24 cellular contexts compared by ENCODE assay signal in the genomic region with DNA sequence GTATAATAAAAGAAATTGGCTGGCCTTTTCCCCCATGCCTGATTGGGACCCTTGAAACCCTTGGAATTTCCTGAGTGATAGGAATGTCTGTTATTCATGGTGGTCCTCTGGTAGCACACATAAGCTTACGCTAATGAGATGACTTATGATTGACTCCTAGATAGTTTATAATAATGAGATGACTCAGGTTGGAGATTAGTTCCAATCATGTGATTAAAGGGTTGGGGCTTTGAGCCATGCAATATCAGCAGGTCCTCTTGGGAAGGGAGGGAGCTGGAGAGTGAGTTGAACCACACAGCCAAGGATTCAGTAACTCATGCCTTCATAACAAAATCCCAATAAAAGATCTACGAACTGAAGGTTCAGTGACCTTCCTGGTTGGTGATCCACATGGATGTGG.
"Had no signal": no experiment of that assay in that cellular context is flagged by ENCODE, and none has a peak within 500 bp of the region (broad histone marks: within the 10 kb centered on the region; RNA-seq: fewer than 3 reads in every experiment).

No MANE protein-coding gene starts in this region.

- H3K4me1 ChIP-seq: esophagus squamous epithelium, left ventricle myocardium inferior, parathyroid adenoma, prostate gland, right lobe of liver, spleen, stomach, transverse colon had no signal

- H3K27ac ChIP-seq: esophagus squamous epithelium, left ventricle myocardium inferior, parathyroid adenoma, prostate gland, right lobe of liver, spleen, stomach, thoracic aorta, transverse colon had no signal

- H3K27me3 Mint-ChIP-seq: naive B cell; stimulated activated naive B cell treated with anti-CD40 and anti-IgM and Interleukin-4, amounts not matched to agents 10 μg/mL and 1 μg/mL and 100 μg/mL, for 72 hours had no signal

- H3K36me3 ChIP-seq: esophagus squamous epithelium, left ventricle myocardium inferior, prostate gland, right lobe of liver, spleen, stomach, thoracic aorta, transverse colon had no signal

- H3K36me3 Mint-ChIP-seq: immature natural killer cell; naive B cell; stimulated activated naive B cell treated with anti-CD40 and anti-IgM and Interleukin-4, amounts not matched to agents 10 μg/mL and 1 μg/mL and 100 μg/mL, for 72 hours had no signal

- H3K9me3 Mint-ChIP-seq: naive B cell; nephron; stimulated activated naive B cell treated with anti-CD40 and anti-IgM and Interleukin-4, amounts not matched to agents 10 μg/mL and 1 μg/mL and 100 μg/mL, for 72 hours had no signal

- DNase-seq: effector memory CD4-positive, alpha-beta T cell; esophagus squamous epithelium; foreskin fibroblast; immature natural killer cell; kidney; left cardiac atrium; left ventricle myocardium inferior; mesendoderm; naive B cell; occipital lobe; right lobe of liver; spleen; stimulated activated CD4-positive, alpha-beta T cell treated with anti-CD3 and anti-CD28 coated beads, Interleukin-15, amount 100 ng/mL, for 24 hours; stimulated activated CD4-positive, alpha-beta T cell treated with anti-CD3 and anti-CD28 coated beads, Interleukin-1b, Interleukin-23, amount 100 ng/mL, for 48 hours; stimulated activated CD4-positive, alpha-beta T cell treated with anti-CD3 and anti-CD28 coated beads, Interleukin-4, amount 100 ng/mL, for 24 hours; stimulated activated naive B cell treated with anti-CD40 and anti-IgM and Interleukin-4, amounts not matched to agents 10 μg/mL and 1 μg/mL and 100 μg/mL, for 72 hours; stomach; substantia nigra; transverse colon had no signal

- H3K4me1 Mint-ChIP-seq: immature natural killer cell; naive B cell; nephron; stimulated activated naive B cell treated with anti-CD40 and anti-IgM and Interleukin-4, amounts not matched to agents 10 μg/mL and 1 μg/mL and 100 μg/mL, for 72 hours had no signal

- H3K9ac ChIP-seq: parathyroid adenoma had no signal

- H3K27me3 ChIP-seq: esophagus squamous epithelium, right lobe of liver, spleen, stomach, transverse colon had no signal

- H3K4me3 Mint-ChIP-seq: immature natural killer cell; naive B cell; nephron; stimulated activated naive B cell treated with anti-CD40 and anti-IgM and Interleukin-4, amounts not matched to agents 10 μg/mL and 1 μg/mL and 100 μg/mL, for 72 hours had no signal

- H3K4me3 ChIP-seq: esophagus squamous epithelium, left ventricle myocardium inferior, lung, prostate gland, right lobe of liver, spleen, stomach, thoracic aorta, transverse colon had no signal

- H3K27ac Mint-ChIP-seq: immature natural killer cell; naive B cell; nephron; stimulated activated naive B cell treated with anti-CD40 and anti-IgM and Interleukin-4, amounts not matched to agents 10 μg/mL and 1 μg/mL and 100 μg/mL, for 72 hours had no signal

- ATAC-seq: left cardiac atrium; right lobe of liver; stimulated activated naive B cell treated with anti-CD40 and anti-IgM and Interleukin-4, amounts not matched to agents 10 μg/mL and 1 μg/mL and 100 μg/mL, for 72 hours had no signal

- H3K9me3 ChIP-seq: esophagus squamous epithelium, left ventricle myocardium inferior, prostate gland, right lobe of liver, spleen, stomach, thoracic aorta, transverse colon had no signal
